Comparison of ENCODE assay signal across 8 cellular contexts in genomic region chr17:82105882-82106696, GRCh38. TPM values are rescaled to one million over a fixed set of nuclear protein-coding genes. Genes with fewer than 3 reads are reported as not detected.
A peak's percentile ranks its signal among the peaks of the same experiment; 100 is the strongest.
DNase-seq lines count a peak whose midpoint lies in the region; ATAC-seq and TF ChIP-seq lines count a peak whose summit lies in the region.

No MANE protein-coding gene starts in this region.

- peaks cover 11 to 40% of the 10 kb centered on the region in 2 donors for H3K4me1 ChIP-seq in adrenal gland (replicated peaks in 1 of 2)

- H3K4me3 ChIP-seq in adrenal gland: no peak overlapping the region

- intact Hi-C loops in adrenal gland (cut with DNase I): no loop called here

- ATAC-seq in GM21390 (IDR thresholded peaks at IDR 0.05; ENCODE audit: unreplicated experiment): peak; percentile 70

- H3K27ac ChIP-seq in KOPT-K1 (ENCODE audit: low read depth, low read length, poor library complexity, severe bottlenecking): peak overlapping the region; percentile 89
- peak overlapping the region in 3 of 5 donors; percentile 23 to 77 (median 74) for H3K27ac ChIP-seq in adrenal gland

- H3K9me3 ChIP-seq in KOPT-K1 (ENCODE audit: insufficient read depth, low read length, poor library complexity, severe bottlenecking) (no peaks in the 10 kb centered on the region), adrenal gland (replicated peaks in 1 of 3) (no peaks in the 10 kb centered on the region)

- no peaks in the 10 kb centered on the region for H3K27me3 ChIP-seq in adrenal gland

- DNase-seq in DMS153 treated with DMSO at 0.1 percent for 48 hours (lab: John Stamatoyannopoulos, UW; ENCODE audit: unreplicated experiment): peak; percentile 50
- peak; percentile 85 for DNase-seq in SKM-1 (lab: John Stamatoyannopoulos, UW; ENCODE audit: unreplicated experiment)
- DNase-seq in adrenal gland: peak in 6 of 7 donors; percentile 15 to 88 (median 41)
- peak; percentile 85 for DNase-seq in iPS-NIHi11 (ENCODE audit: low spot score)
- DNase-seq in stimulated activated CD4-positive, alpha-beta T cell treated with anti-CD3 and anti-CD28 coated beads, Interleukin-2, amount 100 ng/mL, for 24 hours: peak; percentile 69 to 77
- no peak for DNase-seq in RKO (ENCODE audit: low spot score)

- no peaks in the 10 kb centered on the region for H3K36me3 ChIP-seq in KOPT-K1 (ENCODE audit: insufficient read depth, low read length)
- no peaks in the 10 kb centered on the region for H3K36me3 ChIP-seq in adrenal gland (replicated peaks in 1 of 2)

- TF ChIP-seq CTCF in adrenal gland (IDR thresholded peaks at IDR 0.05): peak in 3 of 6 experiments; percentile 31 to 46 (median 41)

- TF ChIP-seq POLR2A in adrenal gland (IDR thresholded peaks at IDR 0.05): no peak

- WGBS in adrenal gland, 4 donors: 38 to 72% (median 51%) methylated on average over 17 to 24 of the region's 24 CpGs

RNA-seq across cellular contexts. Expression of gene FASN, which starts 8.1 kb away (rescaled TPM):
- total RNA-seq in adrenal gland: 100 to 1,000 TPM in 3 of 8 donors, 10 to 100 TPM in 5; 64.0 to 276 (median 85.6) TPM
- 100 to 1,000 TPM in 1 of 3 donors, 10 to 100 TPM in 2; 18.9 to 273 (median 59.0) TPM for polyA plus RNA-seq in adrenal gland

RNA-seq across cellular contexts. Expression of gene DUS1L, which starts 40.5 kb away (rescaled TPM):
- 100 to 1,000 TPM in 1 of 8 donors, 10 to 100 TPM in 7; 62.0 to 109 (median 75.7) TPM for total RNA-seq in adrenal gland
- 100 to 1,000 TPM in 2 of 3 donors, 10 to 100 TPM in 1; 38.5 to 397 (median 291) TPM for polyA plus RNA-seq in adrenal gland

RNA-seq across cellular contexts. Expression of gene GPS1, which starts 54.4 kb away (rescaled TPM):
- 100 to 1,000 TPM in 6 of 8 donors, 10 to 100 TPM in 2; 77.4 to 130 (median 110) TPM for total RNA-seq in adrenal gland
- polyA plus RNA-seq in adrenal gland: 100 to 1,000 TPM in 2 of 3 donors, 10 to 100 TPM in 1; 37.4 to 305 (median 246) TPM

RNA-seq across cellular contexts. Expression of gene RFNG, which starts 54.5 kb away (rescaled TPM):
- 10 to 100 TPM; 26.8 to 69.5 (median 47.4) TPM for total RNA-seq in adrenal gland
- 10 to 100 TPM; 21.2 to 78.0 (median 74.0) TPM for polyA plus RNA-seq in adrenal gland
